8 cellular contexts compared by ENCODE assay signal in the genomic region with DNA sequence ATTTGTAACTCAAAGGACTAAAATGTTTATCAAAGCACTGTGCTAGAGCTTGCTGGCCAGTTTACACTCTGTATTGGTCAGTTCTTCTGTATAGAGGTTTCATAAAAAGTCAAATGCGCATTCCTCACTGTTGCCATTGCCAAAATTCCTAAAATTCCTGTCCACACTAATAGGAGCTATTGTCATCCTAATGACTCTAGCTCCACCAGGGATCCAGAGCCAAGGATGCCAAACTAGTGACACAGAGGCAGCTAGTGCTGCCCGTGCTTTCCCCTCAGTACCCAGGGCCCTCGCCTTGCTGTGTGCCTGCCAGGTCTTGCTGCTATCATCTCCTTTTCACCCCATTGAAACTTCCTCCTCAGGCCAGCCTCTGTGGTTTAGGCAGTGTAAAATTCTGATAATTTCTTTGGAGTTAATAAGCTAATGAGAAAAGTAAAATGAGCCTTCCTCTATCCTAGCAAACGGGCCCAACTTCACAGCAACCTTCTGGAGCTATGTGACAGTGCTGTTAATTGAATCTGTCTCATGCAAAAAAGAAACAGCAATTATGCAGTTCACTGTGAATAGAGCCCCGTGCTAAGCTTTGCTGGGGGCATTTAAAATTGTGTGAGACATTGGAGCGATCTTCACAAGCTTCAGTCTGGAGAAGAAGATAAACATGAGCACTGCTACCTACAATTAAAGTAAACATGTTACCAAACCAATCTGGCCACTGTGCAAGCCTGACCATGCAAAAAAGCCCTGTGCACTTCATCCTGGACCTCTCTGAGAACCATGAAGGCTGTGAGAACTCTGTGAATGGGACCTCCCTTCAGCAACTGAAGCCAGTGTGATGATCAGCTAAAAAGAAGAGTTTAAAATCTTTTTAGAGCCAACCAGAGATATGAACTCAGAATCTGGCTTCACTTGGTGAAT. TPM values are rescaled to one million over a fixed set of nuclear protein-coding genes. Genes with fewer than 3 reads are reported as not detected.
A peak's percentile ranks its signal among the peaks of the same experiment; 100 is the strongest.
DNase-seq lines count a peak whose midpoint lies in the region; ATAC-seq and TF ChIP-seq lines count a peak whose summit lies in the region.

No MANE protein-coding gene starts in this region.

- 10% methylated on average over 6 of the region's 6 CpGs for WGBS in smooth muscle cell (ENCODE audit: low lambda C conversion rate)

- DNase-seq in HK-2 (ENCODE audit: unreplicated experiment): peak; percentile 80
- DNase-seq in astrocyte of the hippocampus (ENCODE audit: low read depth, low spot score): peak; percentile 98
- no peak for DNase-seq in smooth muscle cell (lab: John Stamatoyannopoulos, UW; ENCODE audit: unreplicated experiment)
- DNase-seq in MV-4-11 (lab: John Stamatoyannopoulos, UW): no peak
- no peak for DNase-seq in NCI-H2107 treated with DMSO at 0.1 percent for 48 hours (lab: John Stamatoyannopoulos, UW; ENCODE audit: unreplicated experiment)
- DNase-seq in NCI-H2081 treated with DMSO at 0.1 percent for 48 hours (lab: John Stamatoyannopoulos, UW): no peak

- H3K4me3 ChIP-seq in iPS-15b (ENCODE audit: low read depth, low read length): peak overlapping the region; percentile 6
- H3K4me3 ChIP-seq in smooth muscle cell: no peak overlapping the region

- H3K27ac ChIP-seq in smooth muscle cell (ENCODE audit: low read depth): peak overlapping the region; percentile 57

- no peak for ATAC-seq in HG02798 (IDR thresholded peaks at IDR 0.05; ENCODE audit: poor library complexity, unreplicated experiment)

- H3K4me1 ChIP-seq in iPS-15b (ENCODE audit: control insufficient read depth, insufficient read depth, low read length): peaks cover 39% of the 10 kb centered on the region
- peaks cover 13% of the 10 kb centered on the region for H3K4me1 ChIP-seq in smooth muscle cell (ENCODE audit: low read depth)

- peak overlapping the region; percentile 34 for H2AFZ ChIP-seq in smooth muscle cell (ENCODE audit: low read depth)

- no peaks in the 10 kb centered on the region for H3F3A ChIP-seq in smooth muscle cell (ENCODE audit: low read depth)

- no peaks in the 10 kb centered on the region for H3K27me3 ChIP-seq in iPS-15b (ENCODE audit: control insufficient read depth, insufficient read depth, low read length)
- no peaks in the 10 kb centered on the region for H3K27me3 ChIP-seq in smooth muscle cell (ENCODE audit: low read depth)

- H4K20me1 ChIP-seq in smooth muscle cell (ENCODE audit: low read depth): no peaks in the 10 kb centered on the region

- H3K9ac ChIP-seq in iPS-15b (ENCODE audit: low read depth, low read length) (peak overlapping the region; percentile 39), smooth muscle cell (ENCODE audit: low read depth) (peak overlapping the region; percentile 22)

- peak overlapping the region; percentile 42 for H3K4me2 ChIP-seq in smooth muscle cell

- no peaks in the 10 kb centered on the region for H3K36me3 ChIP-seq in iPS-15b (ENCODE audit: control insufficient read depth, insufficient read depth, low read length)
- no peaks in the 10 kb centered on the region for H3K36me3 ChIP-seq in smooth muscle cell (ENCODE audit: low read depth)

- no peaks in the 10 kb centered on the region for H3K79me2 ChIP-seq in smooth muscle cell (ENCODE audit: low read depth)

- H3K9me3 ChIP-seq in iPS-15b (ENCODE audit: control insufficient read depth, insufficient read depth, low read length): peaks cover 3% of the 10 kb centered on the region
- no peaks in the 10 kb centered on the region for H3K9me3 ChIP-seq in smooth muscle cell (replicated peaks; ENCODE audit: low read depth)

- no peak for TF ChIP-seq CTCF in smooth muscle cell (IDR thresholded peaks at IDR 0.05; ENCODE audit: borderline replicate concordance, insufficient read depth, poor library complexity, severe bottlenecking)

RNA-seq across cellular contexts. Expression of gene FGF2, which starts 43.1 kb away (rescaled TPM):
- total RNA-seq in smooth muscle cell: 17.7 and 18.9 TPM in 2 replicates
- polyA plus RNA-seq in smooth muscle cell: 9.4 and 11.8 TPM in 2 replicates

RNA-seq across cellular contexts. Expression of gene BBS12, which starts 51.1 kb away (rescaled TPM):
- total RNA-seq in smooth muscle cell: 3.0 and 3.6 TPM in 2 replicates
- polyA plus RNA-seq in smooth muscle cell: 2.7 and 3.7 TPM in 2 replicates

Comparison
In these comparisons a context has a peak if more than half of its experiments do, and no peak if none do; other contexts are left out.
1. DNase-seq: peak in HK-2 (single experiment) and astrocyte of the hippocampus (single experiment); none in smooth muscle cell (single experiment), MV-4-11 (single experiment), NCI-H2107 treated with DMSO at 0.1 percent for 48 hours (single experiment) and NCI-H2081 treated with DMSO at 0.1 percent for 48 hours (single experiment).